In genomic region chr6:105810105-105810921, GRCh38 we compare ENCODE assay signal across 8 cellular contexts.
DNase-seq lines count a peak whose midpoint lies in the region; ATAC-seq, FAIRE-seq and TF ChIP-seq lines count a peak whose summit lies in the region.

No MANE protein-coding gene starts in this region.

- no peak overlapping the region for H2AFZ ChIP-seq in HepG2 (ENCODE audit: low read length)

- TF ChIP-seq POLR2A in right lobe of liver (IDR thresholded peaks at IDR 0.05) (no peak), HepG2 (IDR thresholded peaks at IDR 0.05; ENCODE audit: insufficient read depth in 1 of 2, low read depth in 2 of 2, low read length in 2 of 2) (no peak)

- no peaks in the 10 kb centered on the region for H3K27me3 ChIP-seq in right lobe of liver
- H3K27me3 ChIP-seq in HepG2 (ENCODE audit: control insufficient read depth in 1 of 2, insufficient read depth in 2 of 2, low read length in 2 of 2) = no peaks in the 10 kb centered on the region

- H4K20me1 ChIP-seq in HepG2 (ENCODE audit: insufficient read depth, low read length) = no peaks in the 10 kb centered on the region

- ATAC-seq in right lobe of liver (peak in 3 of 4 donors; percentile 4 to 32 (median 25)), HepG2 (no peak), HG03354 (IDR thresholded peaks at IDR 0.05; ENCODE audit: poor library complexity, severe bottlenecking, unreplicated experiment) (peak; percentile 70)

- H3K4me1 ChIP-seq in right lobe of liver = peaks cover 0 to 27% (median 0%) of the 10 kb centered on the region in 4 donors
- no peaks in the 10 kb centered on the region for H3K4me1 ChIP-seq in HepG2 (ENCODE audit: insufficient read depth, low read length)

- FAIRE-seq in HepG2 (lab: Jason Lieb, UNC) (no peak), D721Med (lab: Jason Lieb, UNC) (no peak)

- no peak for DNase-seq in right lobe of liver
- no peak for DNase-seq in HepG2 (ENCODE audit: low spot score)
- peak; percentile 79 for DNase-seq in SK-N-MC (ENCODE audit: low read depth, low spot score)
- DNase-seq in cardiac fibroblast (ENCODE audit: low read depth in 2 of 2) = peak; percentile 53 to 85
- peak; percentile 67 for DNase-seq in non-pigmented ciliary epithelial cell (ENCODE audit: low read depth)
- DNase-seq in D721Med (ENCODE audit: insufficient read length, low spot score) = no peak
- no peak for DNase-seq in NCI-H748 treated with DMSO at 0.1 percent for 48 hours (lab: John Stamatoyannopoulos, UW)

- 32% methylated on average over 4 of the region's 4 CpGs for WGBS in right lobe of liver (ENCODE audit: insufficient coverage, low coverage, low lambda C conversion rate, missing lambda C conversion rate)
- WGBS in HepG2 (ENCODE audit: low lambda C conversion rate) = 3% methylated on average over 4 of the region's 4 CpGs

- POLR2A ChIA-PET in HepG2 (lab: Yijun Ruan, JAX) = no interaction called here

- H3K36me3 ChIP-seq in right lobe of liver (no peaks in the 10 kb centered on the region), HepG2 (replicated peaks in 1 of 2; ENCODE audit: control insufficient read depth in 1 of 2, insufficient read depth in 2 of 2, low read length in 2 of 2) (no peaks in the 10 kb centered on the region), SK-N-MC (ENCODE audit: insufficient read depth, low read length) (no peaks in the 10 kb centered on the region)

- no peak for TF ChIP-seq CTCF in right lobe of liver (IDR thresholded peaks at IDR 0.05)
- no peak for TF ChIP-seq CTCF in HepG2 (CRISPR knock-in tag; IDR thresholded peaks at IDR 0.05)
- no peak for TF ChIP-seq CTCF in cardiac fibroblast (IDR thresholded peaks at IDR 0.05; ENCODE audit: low read depth, low read length)
- no peak for TF ChIP-seq CTCF in D721Med (IDR thresholded peaks at IDR 0.05; ENCODE audit: insufficient read depth, missing control alignments)

- TF ChIP-seq EP300 in HepG2 (IDR thresholded peaks at IDR 0.05; ENCODE audit: low read depth in 2 of 2, low read length in 2 of 2) = no peak
- TF ChIP-seq EP300 in HepG2 (CRISPR knock-in tag; IDR thresholded peaks at IDR 0.05; ENCODE audit: borderline replicate concordance) = no peak

- H3K27ac ChIP-seq in right lobe of liver (no peak overlapping the region), HepG2 (ENCODE audit: extremely low read length, insufficient read depth, low read length) (no peak overlapping the region), SK-N-MC (peak overlapping the region; percentile 95)

- H3K79me2 ChIP-seq in HepG2 (ENCODE audit: insufficient read depth, low read length) = no peaks in the 10 kb centered on the region

- BruUV-seq in HepG2 (replicated peaks; lab: Mats Ljungman, UMichigan) = no TSS peak

- H3K9ac ChIP-seq in HepG2 (ENCODE audit: insufficient read depth, low read depth, low read length) (no peak overlapping the region), SK-N-MC (ENCODE audit: insufficient read length) (peak overlapping the region; percentile 6)

- H3K4me2 ChIP-seq in HepG2 (ENCODE audit: low read depth, low read length) = no peak overlapping the region

- CTCF ChIA-PET in HepG2 (lab: Yijun Ruan, JAX; ENCODE audit: low intra/inter-chr PET ratio, low total read pairs) = no interaction called here

- no peak for TF ChIP-seq RAD21 in HepG2 (CRISPR knock-in tag; IDR thresholded peaks at IDR 0.05)

- H3K4me3 ChIP-seq in right lobe of liver (no peak overlapping the region), HepG2 (replicated peaks in 1 of 3; ENCODE audit: insufficient read depth in 1 of 3, low read depth in 2 of 3, low read length in 3 of 3) (no peak overlapping the region), SK-N-MC (peak overlapping the region; percentile 63), cardiac fibroblast (replicated peaks in 1 of 2; ENCODE audit: low read depth in 2 of 2, low read length in 2 of 2) (no peak overlapping the region)

- intact Hi-C loops in right lobe of liver (cut with DNase I) = no loop called here
- intact Hi-C loops in HepG2 (cut with micrococcal nuclease; ENCODE audit: unreplicated experiment) = no loop called here

- H3K9me3 ChIP-seq in right lobe of liver (no peaks in the 10 kb centered on the region), HepG2 (ENCODE audit: low read length) (no peaks in the 10 kb centered on the region), SK-N-MC (ENCODE audit: low read depth, low read length) (no peaks in the 10 kb centered on the region)

- in situ Hi-C loops in HepG2 (cut with HindIII; ENCODE audit: extremely low pct_ligation_motif_present, low pct_unique_long_range_greater_than_20kb) = no loop called here

TF ChIP-seq in HepG2, 621 proteins besides CTCF, POLR2A, EP300 and RAD21 (continues in another document):
- TF ChIP-seq ZGPAT (CRISPR knock-in tag; IDR thresholded peaks at IDR 0.05) (no peak), MAFK (conservative IDR thresholded peaks at IDR 0.05 in 1 of 2, IDR thresholded peaks at IDR 0.05 in 1 of 2; ENCODE audit: low read length in 2 of 2) (no peak), TSC22D2 (CRISPR knock-in tag; IDR thresholded peaks at IDR 0.05; ENCODE audit: borderline replicate concordance) (no peak), ZNF296 (CRISPR knock-in tag; conservative IDR thresholded peaks at IDR 0.05) (no peak), ZNF850 (CRISPR knock-in tag; conservative IDR thresholded peaks at IDR 0.05) (no peak), SIX1 (CRISPR knock-in tag; IDR thresholded peaks at IDR 0.05; ENCODE audit: borderline replicate concordance) (no peak), REXO4 (CRISPR knock-in tag; IDR thresholded peaks at IDR 0.05; ENCODE audit: borderline replicate concordance) (no peak), SOX5 (CRISPR knock-in tag; IDR thresholded peaks at IDR 0.05; ENCODE audit: borderline replicate concordance) (no peak), ZNF615 (CRISPR knock-in tag; IDR thresholded peaks at IDR 0.05; ENCODE audit: borderline replicate concordance) (no peak), CSRNP2 (CRISPR knock-in tag; conservative IDR thresholded peaks at IDR 0.05; ENCODE audit: low read depth) (no peak), ZNF343 (CRISPR knock-in tag; IDR thresholded peaks at IDR 0.05) (no peak)

Comparison
In these comparisons a context has a peak if more than half of its experiments do, and no peak if none do; other contexts are left out.
1. DNase-seq: peak in SK-N-MC (single experiment), cardiac fibroblast (2 of 2) and non-pigmented ciliary epithelial cell (single experiment); none in right lobe of liver (0 of 3), HepG2 (single experiment), D721Med (single experiment) and NCI-H748 treated with DMSO at 0.1 percent for 48 hours (single experiment).